In the genomic region with DNA sequence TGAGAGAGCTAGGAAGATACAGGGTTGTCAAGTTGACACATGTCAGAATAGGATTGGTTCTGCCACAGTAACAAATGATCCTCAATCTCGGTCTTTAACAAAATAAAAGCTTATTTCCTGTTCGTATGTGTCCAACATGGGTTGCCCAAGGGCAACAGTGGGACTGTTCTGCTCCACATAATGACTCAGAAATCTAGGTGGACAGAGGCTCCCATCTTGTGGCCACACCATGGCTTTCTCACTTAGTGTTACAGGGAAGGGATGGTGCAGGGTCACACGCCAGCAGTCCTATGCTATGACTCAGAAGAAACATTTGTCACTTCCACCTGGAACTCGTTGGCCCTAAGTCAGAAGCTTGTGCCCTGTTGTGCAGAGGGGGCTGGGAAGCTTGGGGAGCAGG, we compare ENCODE assay signal across 13 cellular contexts.
DNase-seq lines count a peak whose midpoint lies in the region; ATAC-seq, FAIRE-seq and TF ChIP-seq lines count a peak whose summit lies in the region.
"Had no signal": no experiment of that assay in that cellular context is flagged by ENCODE, and none has a peak within 500 bp of the region (broad histone marks: within the 10 kb centered on the region; RNA-seq: fewer than 3 reads in every experiment).

No MANE protein-coding gene starts in this region.

- 82 to 85% (median 84%) methylated on average over 4 of the region's 4 CpGs for WGBS in heart left ventricle, 4 donors
- 84% methylated on average over 4 of the region's 4 CpGs for WGBS in right cardiac atrium

- ATAC-seq in heart left ventricle (peak; percentile 46 to 77 (median 54)), right cardiac atrium (no peak)
- no peak for ATAC-seq in stimulated activated naive CD8-positive, alpha-beta T cell treated with anti-CD3 and anti-CD28 coated beads, Interleukin-15, amount 100 ng/mL, for 72 hours

- peak in 4 of 12 donors; percentile 17 to 29 (median 22) for TF ChIP-seq CTCF in heart left ventricle (IDR thresholded peaks at IDR 0.05)

- H3K4me1 ChIP-seq in heart left ventricle, result peaks cover 0 to 19% (median 4%) of the 10 kb centered on the region in 12 donors
- H3K4me1 ChIP-seq in right cardiac atrium (ENCODE audit: control insufficient read depth, insufficient read depth, low read length), result no peaks in the 10 kb centered on the region

- no peak for TF ChIP-seq POLR2A in heart left ventricle (IDR thresholded peaks at IDR 0.05)

- H3K4me3 ChIP-seq in heart left ventricle, result no peak overlapping the region
- H3K4me3 ChIP-seq in right cardiac atrium (ENCODE audit: low read length), result no peak overlapping the region

- H3K9me3 ChIP-seq in heart left ventricle (no peaks in the 10 kb centered on the region), right cardiac atrium (ENCODE audit: control insufficient read depth, low read length) (no peaks in the 10 kb centered on the region)

- no peaks in the 10 kb centered on the region for H3K4me1 Mint-ChIP-seq in stimulated activated naive CD8-positive, alpha-beta T cell treated with anti-CD3 and anti-CD28 coated beads, Interleukin-15, amount 100 ng/mL, for 72 hours

- no peak overlapping the region for H3K27ac Mint-ChIP-seq in stimulated activated naive CD8-positive, alpha-beta T cell treated with anti-CD3 and anti-CD28 coated beads, Interleukin-15, amount 100 ng/mL, for 72 hours

- H3K27ac ChIP-seq in heart left ventricle (no peak overlapping the region), right cardiac atrium (ENCODE audit: low read length) (no peak overlapping the region)

- intact Hi-C loops in heart left ventricle (cut with DNase I), result loop anchor here in 4 of 10 donors (1.0 to 10.0 kb wide), 4 partner anchors 114 to 247 kb away; no protein-coding TSS in a partner anchor
- intact Hi-C loops in right cardiac atrium (cut with DNase I), result loop anchor here in 1 of 4 donors (10.0 kb wide), 1 partner anchor 463 kb away; the partner anchor contains the start of gene CPPED1

- no peaks in the 10 kb centered on the region for H3K36me3 ChIP-seq in heart left ventricle

- no peak for DNase-seq in heart left ventricle
- no peak for DNase-seq in right cardiac atrium
- DNase-seq in RPMI7951 (ENCODE audit: low read depth), result peak; percentile 92
- peak; percentile 17 for DNase-seq in fibroblast of peridontal ligament (ENCODE audit: extremely low read depth)
- peak; percentile 39 for DNase-seq in urothelium cell line (ENCODE audit: low spot score)
- no peak for DNase-seq in stimulated activated naive CD8-positive, alpha-beta T cell treated with anti-CD3 and anti-CD28 coated beads, Interleukin-15, amount 100 ng/mL, for 72 hours
- DNase-seq in NCI-H1417 treated with DMSO at 0.1 percent for 48 hours (lab: John Stamatoyannopoulos, UW), result no peak
- no peak for DNase-seq in NCI-H2029 (lab: John Stamatoyannopoulos, UW)
- DNase-seq: activated CD4-positive, CD25-positive, alpha-beta regulatory T cell treated with anti-CD3 and anti-CD28 coated beads, Interleukin-2, amount 50 U/mL, for 72 hours; activated naive CD4-positive, alpha-beta T cell treated with anti-CD3 and anti-CD28 coated beads, Interleukin-2, amount 50 U/mL, for 16 hours; effector CD4-positive, alpha-beta T cell; kidney had no signal

- no peak overlapping the region for H3K4me3 Mint-ChIP-seq in stimulated activated naive CD8-positive, alpha-beta T cell treated with anti-CD3 and anti-CD28 coated beads, Interleukin-15, amount 100 ng/mL, for 72 hours
- H3K4me3 Mint-ChIP-seq: CD14-positive monocyte had no signal

- H3K27me3 Mint-ChIP-seq in stimulated activated naive CD8-positive, alpha-beta T cell treated with anti-CD3 and anti-CD28 coated beads, Interleukin-15, amount 100 ng/mL, for 72 hours, result no peaks in the 10 kb centered on the region

- no peaks in the 10 kb centered on the region for H3K9me3 Mint-ChIP-seq in stimulated activated naive CD8-positive, alpha-beta T cell treated with anti-CD3 and anti-CD28 coated beads, Interleukin-15, amount 100 ng/mL, for 72 hours

- FAIRE-seq in urothelium cell line (lab: Jason Lieb, UNC), result no peak
- FAIRE-seq: kidney had no signal

- H3K27me3 ChIP-seq in heart left ventricle (no peaks in the 10 kb centered on the region), right cardiac atrium (ENCODE audit: control insufficient read depth, insufficient read depth) (no peaks in the 10 kb centered on the region)

Comparison
In these comparisons a context has a peak if more than half of its experiments do, and no peak if none do; other contexts are left out.
1. ATAC-seq: peak in heart left ventricle (4 of 4); none in right cardiac atrium (0 of 2) and stimulated activated naive CD8-positive, alpha-beta T cell treated with anti-CD3 and anti-CD28 coated beads, Interleukin-15, amount 100 ng/mL, for 72 hours (single experiment).
2. DNase-seq: peak in RPMI7951 (single experiment), fibroblast of peridontal ligament (single experiment) and urothelium cell line (single experiment); none in heart left ventricle (0 of 5), right cardiac atrium (0 of 3), stimulated activated naive CD8-positive, alpha-beta T cell treated with anti-CD3 and anti-CD28 coated beads, Interleukin-15, amount 100 ng/mL, for 72 hours (0 of 2), NCI-H1417 treated with DMSO at 0.1 percent for 48 hours (single experiment) and NCI-H2029 (single experiment).